In the genomic region with DNA sequence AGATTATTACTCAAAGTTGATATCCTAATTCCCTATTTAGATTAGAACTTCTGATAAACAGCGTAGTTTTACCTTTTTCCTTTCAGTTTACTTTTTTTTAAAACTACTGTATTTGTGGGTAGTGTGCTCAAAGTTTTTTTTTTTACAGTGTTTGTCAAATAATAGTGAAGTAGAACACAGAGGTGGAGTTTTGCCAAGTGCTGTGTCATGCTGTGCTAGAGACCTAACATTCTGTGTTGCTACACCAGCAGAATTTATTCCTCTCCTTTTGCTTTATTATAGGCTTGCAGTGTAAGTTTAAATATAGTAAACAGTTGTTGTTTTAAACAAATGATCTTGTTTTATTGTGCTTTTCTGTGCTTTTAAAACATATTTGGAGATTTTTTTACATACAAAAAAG, we compare ENCODE assay signal across 13 cellular contexts.
DNase-seq lines count a peak whose midpoint lies in the region; ATAC-seq, FAIRE-seq and TF ChIP-seq lines count a peak whose summit lies in the region.
"Had no signal": no experiment of that assay in that cellular context is flagged by ENCODE, and none has a peak within 500 bp of the region (broad histone marks: within the 10 kb centered on the region; RNA-seq: fewer than 3 reads in every experiment).

No MANE protein-coding gene starts in this region.

- H3K27ac ChIP-seq in A549, result peak overlapping the region; percentile 91 to 94
- H3K27ac ChIP-seq: esophagus muscularis mucosa had no signal

- TF ChIP-seq POLR2A in A549 (IDR thresholded peaks at IDR 0.05; ENCODE audit: low read length), result no peak

- FAIRE-seq in A549 (lab: Jason Lieb, UNC), result no peak
- FAIRE-seq in bronchial epithelial cell (lab: Jason Lieb, UNC), result no peak

- H3K4me1 ChIP-seq in A549, result peaks cover 39% of the 10 kb centered on the region

- H3K36me3 ChIP-seq in bronchial epithelial cell (ENCODE audit: control insufficient read depth, insufficient read depth, low read length), result peaks cover 13% of the 10 kb centered on the region

- 19% methylated on average over 1 of the region's 1 CpG for WGBS in A549 (ENCODE audit: missing lambda C conversion rate)

- CTCF ChIA-PET in A549 (lab: Yijun Ruan, JAX), result interaction anchor here (0.7 kb wide), 1 partner anchor 105 kb away, joined by 3 read pairs; no protein-coding TSS in a partner anchor

- no peak for TF ChIP-seq RAD21 in A549 (conservative IDR thresholded peaks at IDR 0.05 in 1 of 2, IDR thresholded peaks at IDR 0.05 in 1 of 2)

- peak overlapping the region; percentile 73 for H3K4me2 ChIP-seq in A549

- H3K9me3 ChIP-seq in A549, result peaks cover 17% of the 10 kb centered on the region
- H3K9me3 ChIP-seq: esophagus muscularis mucosa had no signal

- ATAC-seq in A549 (peak in 1 of 2 experiments; percentile 68; a peak in 3 of 6 replicates), left lobe of liver (peak; percentile 86), GM21515 (IDR thresholded peaks at IDR 0.05; ENCODE audit: unreplicated experiment) (no peak), HG02610 (IDR thresholded peaks at IDR 0.05; ENCODE audit: unreplicated experiment) (no peak), HG03025 (IDR thresholded peaks at IDR 0.05; ENCODE audit: low FRiP score, unreplicated experiment) (no peak)
- ATAC-seq: activated T-helper 17 cell treated with anti-CD3 and anti-CD28 coated beads, Interleukin-2, amount 50 U/mL, for 72 hours; CD8-positive, alpha-beta T cell had no signal

- no peak for TF ChIP-seq CTCF in A549 (IDR thresholded peaks at IDR 0.05)
- TF ChIP-seq CTCF in bronchial epithelial cell (IDR thresholded peaks at IDR 0.05; ENCODE audit: insufficient read depth, low read length, severe bottlenecking), result no peak

- DNase-seq in A549 (ENCODE audit: low read depth in 1 of 2, low spot score in 1 of 2) (peak in 1 of 2 experiments; percentile 65), HCEC 1CT (peak; percentile 60), bronchial epithelial cell (ENCODE audit: low read depth) (peak; percentile 56), left lobe of liver (ENCODE audit: low spot score) (peak; percentile 58)
- DNase-seq in stimulated activated CD4-positive, alpha-beta T cell treated with anti-CD3 and anti-CD28 coated beads, Interleukin-1b, Interleukin-23, amount 100 ng/mL, for 48 hours, result no peak
- DNase-seq: CD8-positive, alpha-beta T cell; NCI-H345; T1000 had no signal

- no peak for TF ChIP-seq EP300 in A549 (IDR thresholded peaks at IDR 0.05)

- H3K27me3 ChIP-seq in bronchial epithelial cell (ENCODE audit: control insufficient read depth, insufficient read depth, low read length), result no peaks in the 10 kb centered on the region
- H3K27me3 ChIP-seq: esophagus muscularis mucosa had no signal

- POLR2A ChIA-PET in A549 (lab: Yijun Ruan, JAX), result no interaction called here

- no peak overlapping the region for H3K4me3 ChIP-seq in A549
- no peak overlapping the region for H3K4me3 ChIP-seq in bronchial epithelial cell (ENCODE audit: low read depth, low read length)
- H3K4me3 ChIP-seq: esophagus muscularis mucosa had no signal

TF ChIP-seq in A549, 52 proteins besides CTCF, POLR2A, EP300 and RAD21:
- peak; percentile 78 for TF ChIP-seq MAFK (IDR thresholded peaks at IDR 0.05; ENCODE audit: partially characterized antibody)
- peak; percentile 47; the same call in 1 of the 2 replicates for TF ChIP-seq NFE2L2 (conservative IDR thresholded peaks at IDR 0.05; ENCODE audit: low read length)
- no peak for TF ChIP-seq HEYL (CRISPR knock-in tag; IDR thresholded peaks at IDR 0.05)
